ENCODE assay signal across 8 cellular contexts in genomic region chr17:58082870-58083490, GRCh38. TPM values are rescaled to one million over a fixed set of nuclear protein-coding genes. Genes with fewer than 3 reads are reported as not detected.
DNase-seq lines count a peak whose midpoint lies in the region; ATAC-seq and TF ChIP-seq lines count a peak whose summit lies in the region.

TSS of gene DYNLL2 (plus strand) at chr17:58083419. CDS start at chr17:58087091, 3,672 bp downstream.

- H3K36me3 ChIP-seq in A673 (ENCODE audit: insufficient read depth, low read length, poor library complexity, severe bottlenecking) (peaks cover 14% of the 10 kb centered on the region), spleen (peaks cover 0 to 31% (median 11%) of the 10 kb centered on the region in 6 donors)

- intact Hi-C loops in A673 (cut with micrococcal nuclease; ENCODE audit: unreplicated experiment): loop anchor here (5.0 to 10.0 kb wide), 2 partner anchors 76 to 228 kb away; partner anchors contain the start of genes MRPS23 and SRSF1
- intact Hi-C loops in spleen (cut with DNase I; ENCODE audit: low total_unique reads): loop anchor here (10.0 kb wide), 1 partner anchor 78 kb away; the partner anchor contains the start of gene SRSF1

- CTCF ChIA-PET in A673 (lab: Charles Lee): no interaction called here

- H3K27ac ChIP-seq in A673 (ENCODE audit: low read depth, low read length, poor library complexity, severe bottlenecking) (peak within 1 kb of the TSS; percentile 88), caudate nucleus (ENCODE audit: low read depth, low read length) (peak within 1 kb of the TSS; percentile 92), spleen (peak within 1 kb of the TSS; percentile 85 to 99 (median 96))

- no TSS peak for BruUV-seq in A673 (replicated peaks; lab: Mats Ljungman, UMichigan)

- WGBS in spleen, 5 donors: 1 to 6% (median 1%) methylated on average over 7 to 45 of the region's 45 CpGs

- no peak for TF ChIP-seq CTCF in A673 (conservative IDR thresholded peaks at IDR 0.05; ENCODE audit: low read depth, low read length)
- peak in 1 of 11 experiments; percentile 8 for TF ChIP-seq CTCF in spleen (IDR thresholded peaks at IDR 0.05 in 8 of 11, conservative IDR thresholded peaks at IDR 0.05 in 3 of 11)

- H3K4me3 ChIP-seq in A673 (ENCODE audit: low read depth, low read length, poor library complexity, severe bottlenecking) (peak within 1 kb of the TSS; percentile 95), spleen (peak within 1 kb of the TSS; percentile 83 to 99 (median 96))

- TF ChIP-seq POLR2A in spleen (IDR thresholded peaks at IDR 0.05): no peak

- peaks cover 14% of the 10 kb centered on the region for H3K27me3 ChIP-seq in A673 (replicated peaks; ENCODE audit: insufficient read depth, low read depth, low read length, poor library complexity)
- H3K27me3 ChIP-seq in spleen (replicated peaks in 1 of 7): no peaks in the 10 kb centered on the region

- POLR2A ChIA-PET in A673 (lab: Charles Lee; ENCODE audit: low non-redundant PET): interaction anchor here (0.5 to 0.9 kb wide), 11 partner anchors 22 to 1416 kb away, joined by 3 to 13 read pairs (median 5); partner anchors contain the start of gene MRPS23

- ATAC-seq in GM18873 (IDR thresholded peaks at IDR 0.05; ENCODE audit: low FRiP score, unreplicated experiment) (peak; percentile 35), HG03139 (IDR thresholded peaks at IDR 0.05; ENCODE audit: unreplicated experiment) (peak; percentile 57)

- H3K4me1 ChIP-seq in A673 (ENCODE audit: insufficient read depth, low read length, poor library complexity, severe bottlenecking) (peaks cover 15% of the 10 kb centered on the region), spleen (peaks cover 18 to 49% (median 41%) of the 10 kb centered on the region in 6 donors)

- H3K9me3 ChIP-seq in A673 (ENCODE audit: low read depth, low read length, poor library complexity, severe bottlenecking): no peaks in the 10 kb centered on the region
- H3K9me3 ChIP-seq in spleen: no peaks in the 10 kb centered on the region

- peak; percentile 97 for DNase-seq in A673 (ENCODE audit: low spot score)
- DNase-seq in NCI-H2227 treated with DMSO at 0.1 percent for 48 hours (lab: John Stamatoyannopoulos, UW): peak; percentile 88
- peak; percentile 81 to 85 (median 83) for DNase-seq in activated CD4-positive, CD25-positive, alpha-beta regulatory T cell (lab: John Stamatoyannopoulos, UW)
- DNase-seq in caudate nucleus (lab: John Stamatoyannopoulos, UW): peak in 59 of 61 donors; percentile 39 to 92 (median 80)
- peak; percentile 67 for DNase-seq in inferior parietal cortex (ENCODE audit: extremely low spot score)
- peak; percentile 97 for DNase-seq in spleen

RNA-seq across cellular contexts. Expression of gene DYNLL2, which starts in this region (rescaled TPM):
- 29.1 and 29.8 TPM in 2 replicates for total RNA-seq in A673 (2021)
- 10 to 100 TPM; 19.4 to 29.7 (median 23.1) TPM for total RNA-seq in spleen
- polyA plus RNA-seq in spleen: 10 to 100 TPM in 2 of 3 donors, 1 to 10 TPM in 1; 9.9 to 26.3 (median 11.1) TPM

Comparison
In these comparisons a context has a peak if more than half of its experiments do, and no peak if none do; other contexts are left out.
1. Peak in every context shown above with its lines: DNase-seq, ATAC-seq, H3K4me3 ChIP-seq and H3K27ac ChIP-seq.